Comparison of ENCODE assay signal across 8 cellular contexts in the genomic region with DNA sequence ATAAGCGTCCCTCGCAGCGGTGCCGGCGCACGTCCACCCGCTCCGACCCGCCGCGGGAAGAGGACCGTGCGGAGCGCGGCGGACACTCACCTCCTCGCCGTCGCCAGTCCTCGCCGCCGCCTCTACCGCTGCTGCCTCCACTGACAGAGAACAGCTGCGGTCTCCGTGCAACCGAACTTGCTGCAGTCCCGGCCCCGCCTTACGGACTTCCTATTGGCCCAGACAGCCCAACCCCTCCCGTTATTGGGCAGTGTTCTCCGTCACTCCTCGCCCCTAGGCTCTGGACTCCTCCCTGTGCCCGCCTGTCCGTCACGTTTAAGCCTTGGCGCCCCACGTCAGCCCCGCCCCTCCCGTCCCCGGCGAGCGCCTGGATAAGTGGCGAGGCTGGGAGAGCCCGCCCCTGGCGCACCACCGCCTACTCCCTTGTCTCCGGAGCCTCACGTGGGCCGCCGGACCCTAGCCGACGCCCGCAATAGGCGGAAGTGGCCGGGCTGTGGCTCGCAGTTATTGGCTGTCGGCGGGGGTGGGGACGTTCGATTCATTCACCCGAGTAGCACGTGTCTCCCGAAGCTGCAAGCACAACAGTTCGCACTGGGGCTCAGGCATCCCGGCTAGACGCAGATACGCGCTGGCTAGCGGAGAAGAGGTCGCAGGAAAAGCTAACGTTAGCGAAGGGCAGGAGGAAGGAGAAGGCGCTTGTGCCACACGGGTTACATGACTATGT. TPM values are rescaled to one million over a fixed set of nuclear protein-coding genes. Genes with fewer than 3 reads are reported as not detected.
DNase-seq lines count a peak whose midpoint lies in the region; ATAC-seq and TF ChIP-seq lines count a peak whose summit lies in the region.

PC (minus strand) TSS at position 152 of the 724 bp plus-strand sequence. CDS start 86,224 bp downstream, outside the sequence.

- TF ChIP-seq CTCF in osteocyte (IDR thresholded peaks at IDR 0.05) (no peak), thoracic aorta (IDR thresholded peaks at IDR 0.05) (no peak)

- intact Hi-C loops in head of caudate nucleus (cut with DNase I) = loop anchor here (1.0 to 5.0 kb wide), 2 partner anchors 75 to 101 kb away; partner anchors contain the start of gene LRFN4

- no peaks in the 10 kb centered on the region for H3K36me3 Mint-ChIP-seq in activated naive CD8-positive, alpha-beta T cell treated with anti-CD3 and anti-CD28 coated beads, Interleukin-2, amount 50 U/mL, for 24 hours (ENCODE audit: low read depth)
- H3K36me3 Mint-ChIP-seq in osteocyte (ENCODE audit: unreplicated experiment) = peaks cover 4% of the 10 kb centered on the region

- no peaks in the 10 kb centered on the region for H3K9me3 ChIP-seq in thoracic aorta

- peak; percentile 89 for ATAC-seq in HG02571 (IDR thresholded peaks at IDR 0.05; ENCODE audit: unreplicated experiment)
- ATAC-seq in activated naive CD8-positive, alpha-beta T cell treated with anti-CD3 and anti-CD28 coated beads, Interleukin-2, amount 50 U/mL, for 24 hours = peak; percentile 98
- peak; percentile 98 for ATAC-seq in thoracic aorta (ENCODE audit: insufficient number of reproducible peaks, low FRiP score, low read depth)

- peaks cover 1% of the 10 kb centered on the region for H3K27me3 Mint-ChIP-seq in activated naive CD8-positive, alpha-beta T cell treated with anti-CD3 and anti-CD28 coated beads, Interleukin-2, amount 50 U/mL, for 24 hours
- H3K27me3 Mint-ChIP-seq in osteocyte (ENCODE audit: unreplicated experiment) = no peaks in the 10 kb centered on the region

- peaks cover 24% of the 10 kb centered on the region for H3K4me1 Mint-ChIP-seq in activated naive CD8-positive, alpha-beta T cell treated with anti-CD3 and anti-CD28 coated beads, Interleukin-2, amount 50 U/mL, for 24 hours
- H3K4me1 Mint-ChIP-seq in osteocyte (ENCODE audit: unreplicated experiment) = peaks cover 28% of the 10 kb centered on the region

- H3K27ac Mint-ChIP-seq in activated naive CD8-positive, alpha-beta T cell treated with anti-CD3 and anti-CD28 coated beads, Interleukin-2, amount 50 U/mL, for 24 hours = peak within 1 kb of the TSS; percentile 97
- peak within 1 kb of the TSS; percentile 85 for H3K27ac Mint-ChIP-seq in osteocyte (ENCODE audit: unreplicated experiment)

- no peaks in the 10 kb centered on the region for H3K27me3 ChIP-seq in thoracic aorta (replicated peaks; ENCODE audit: insufficient read depth)

- peak within 1 kb of the TSS; percentile 78 for H3K4me3 Mint-ChIP-seq in activated naive CD8-positive, alpha-beta T cell treated with anti-CD3 and anti-CD28 coated beads, Interleukin-2, amount 50 U/mL, for 24 hours
- peak within 1 kb of the TSS; percentile 78 for H3K4me3 Mint-ChIP-seq in osteocyte (ENCODE audit: unreplicated experiment)

- H3K27ac ChIP-seq in thoracic aorta = peak within 1 kb of the TSS; percentile 64 to 66

- H3K4me3 ChIP-seq in thoracic aorta = peak within 1 kb of the TSS; percentile 76

- H3K36me3 ChIP-seq in thoracic aorta = no peaks in the 10 kb centered on the region

- no peaks in the 10 kb centered on the region for H3K9me3 Mint-ChIP-seq in activated naive CD8-positive, alpha-beta T cell treated with anti-CD3 and anti-CD28 coated beads, Interleukin-2, amount 50 U/mL, for 24 hours
- H3K9me3 Mint-ChIP-seq in osteocyte (ENCODE audit: unreplicated experiment) = no peaks in the 10 kb centered on the region

- peak; percentile 99 for DNase-seq in GM03348 (ENCODE audit: low spot score)
- DNase-seq in NCI-H1092 (lab: John Stamatoyannopoulos, UW) = peak; percentile 100
- peak; percentile 100 for DNase-seq in SW480 (ENCODE audit: low spot score)
- DNase-seq in activated naive CD8-positive, alpha-beta T cell treated with anti-CD3 and anti-CD28 coated beads, Interleukin-2, amount 50 U/mL, for 24 hours = peak; percentile 97
- peak; percentile 98 to 100 (median 100) for DNase-seq in head of caudate nucleus
- peak; percentile 100 for DNase-seq in osteocyte (ENCODE audit: extremely low spot score, unreplicated experiment)
- DNase-seq in thoracic aorta (ENCODE audit: low spot score) = peak; percentile 98

- peaks cover 7 to 16% of the 10 kb centered on the region in 2 donors for H3K4me1 ChIP-seq in thoracic aorta (ENCODE audit: control insufficient read depth in 1 of 2, low read depth in 2 of 2)

RNA-seq across cellular contexts. Expression of gene PC, which starts in this region (rescaled TPM):
- total RNA-seq in osteocyte = 41.7 and 49.1 TPM in 2 replicates
- 10 to 100 TPM in 1 of 2 donors, 1 to 10 TPM in 1; 8.0 to 12.7 TPM for total RNA-seq in thoracic aorta

Comparison
In these comparisons a context has a peak if more than half of its experiments do, and no peak if none do; other contexts are left out.
1. Peak in every context shown above with its lines: DNase-seq, ATAC-seq, H3K4me3 ChIP-seq and H3K27ac ChIP-seq.